Comparison of ENCODE assay signal across 1 cellular context in the genomic region with DNA sequence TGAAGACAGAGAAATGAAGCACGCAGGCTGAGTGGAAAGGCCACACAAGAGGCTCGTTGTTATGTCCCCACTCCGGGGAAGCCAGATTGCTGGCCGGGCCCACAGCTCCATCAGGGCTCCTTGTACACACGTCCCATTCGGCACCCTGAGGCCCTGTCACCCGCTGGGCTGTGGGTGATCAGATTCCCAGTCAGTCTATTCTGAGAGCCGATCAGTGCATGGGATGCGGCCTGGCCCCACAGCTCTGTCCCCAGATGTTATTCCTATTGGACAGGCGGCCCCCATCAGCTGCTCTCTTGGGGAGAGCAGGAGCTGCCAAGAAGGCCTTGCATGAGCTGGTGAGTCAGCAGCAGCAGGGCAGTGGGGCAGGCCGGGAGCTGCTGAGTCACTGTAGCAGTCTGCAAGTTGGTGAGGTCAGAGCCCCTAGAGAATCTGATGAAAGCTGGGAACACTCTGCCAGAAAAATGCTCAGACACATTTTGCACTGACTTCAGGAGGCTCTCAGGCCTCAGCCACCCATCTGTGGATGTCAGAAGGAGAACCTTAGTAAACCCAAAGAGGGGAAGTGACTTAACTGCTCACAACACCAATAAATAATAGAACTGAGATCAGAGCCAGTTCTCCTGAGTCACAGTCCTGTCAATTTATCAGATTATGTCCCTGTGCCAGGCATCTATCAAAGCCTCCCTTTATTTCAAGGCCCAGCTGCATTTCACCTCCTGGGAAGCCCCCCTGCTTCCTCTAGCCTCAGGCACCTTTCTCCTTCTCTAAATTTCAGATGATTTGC.
TF ChIP-seq lines count a peak whose summit lies in the region.

No MANE protein-coding gene starts in this region.

TF ChIP-seq in HEK293, 187 proteins besides CTCF, POLR2A, EP300 and RAD21 (continued from another document):
- TF ChIP-seq, protein P1, sequence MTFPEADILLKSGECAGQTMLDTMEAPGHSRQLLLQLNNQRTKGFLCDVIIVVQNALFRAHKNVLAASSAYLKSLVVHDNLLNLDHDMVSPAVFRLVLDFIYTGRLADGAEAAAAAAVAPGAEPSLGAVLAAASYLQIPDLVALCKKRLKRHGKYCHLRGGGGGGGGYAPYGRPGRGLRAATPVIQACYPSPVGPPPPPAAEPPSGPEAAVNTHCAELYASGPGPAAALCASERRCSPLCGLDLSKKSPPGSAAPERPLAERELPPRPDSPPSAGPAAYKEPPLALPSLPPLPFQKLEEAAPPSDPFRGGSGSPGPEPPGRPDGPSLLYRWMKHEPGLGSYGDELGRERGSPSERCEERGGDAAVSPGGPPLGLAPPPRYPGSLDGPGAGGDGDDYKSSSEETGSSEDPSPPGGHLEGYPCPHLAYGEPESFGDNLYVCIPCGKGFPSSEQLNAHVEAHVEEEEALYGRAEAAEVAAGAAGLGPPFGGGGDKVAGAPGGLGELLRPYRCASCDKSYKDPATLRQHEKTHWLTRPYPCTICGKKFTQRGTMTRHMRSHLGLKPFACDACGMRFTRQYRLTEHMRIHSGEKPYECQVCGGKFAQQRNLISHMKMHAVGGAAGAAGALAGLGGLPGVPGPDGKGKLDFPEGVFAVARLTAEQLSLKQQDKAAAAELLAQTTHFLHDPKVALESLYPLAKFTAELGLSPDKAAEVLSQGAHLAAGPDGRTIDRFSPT (tag by site-specific recombination; IDR thresholded peaks at IDR 0.05) = peak; percentile 90
- TF ChIP-seq ZNF221 (tag by site-specific recombination; IDR thresholded peaks at IDR 0.05; ENCODE audit: borderline replicate concordance) = no peak
- TF ChIP-seq ZNF600 (tag by site-specific recombination; IDR thresholded peaks at IDR 0.05) = peak; percentile 98
- TF ChIP-seq SP2 (tag by site-specific recombination; IDR thresholded peaks at IDR 0.05) = peak; percentile 27; the same call in 1 of the 2 replicates
- TF ChIP-seq KLF8 (tag by site-specific recombination; IDR thresholded peaks at IDR 0.05) = peak; percentile 72
- peak; percentile 59; the same call in 1 of the 2 replicates for TF ChIP-seq IKZF3 (tag by site-specific recombination; IDR thresholded peaks at IDR 0.05)
- no peak for TF ChIP-seq ZNF530 (tag by site-specific recombination; IDR thresholded peaks at IDR 0.05; ENCODE audit: low read depth)
- no peak for TF ChIP-seq ZNF785 (tag by site-specific recombination; IDR thresholded peaks at IDR 0.05)
- TF ChIP-seq ZBTB44 (tag by site-specific recombination; IDR thresholded peaks at IDR 0.05) = peak; percentile 92
- no peak for TF ChIP-seq ZBTB20 (tag by site-specific recombination; IDR thresholded peaks at IDR 0.05)
- TF ChIP-seq ZBTB48 (tag by site-specific recombination; IDR thresholded peaks at IDR 0.05) = 0 out of 2 replicates have a peak, but pooled peaks have one; percentile 50
- no peak for TF ChIP-seq ZNF416 (tag by site-specific recombination; IDR thresholded peaks at IDR 0.05)
- no peak for TF ChIP-seq ZSCAN23 (tag by site-specific recombination; IDR thresholded peaks at IDR 0.05)
- TF ChIP-seq OSR2 (tag by site-specific recombination; IDR thresholded peaks at IDR 0.05) = peak; percentile 73
- peak; percentile 81 for TF ChIP-seq ZXDB (tag by site-specific recombination; IDR thresholded peaks at IDR 0.05)
- TF ChIP-seq ZNF302 (tag by site-specific recombination; IDR thresholded peaks at IDR 0.05; ENCODE audit: low read depth) = no peak
- no peak for TF ChIP-seq ZNF645 (tag by site-specific recombination; IDR thresholded peaks at IDR 0.05)
- TF ChIP-seq ZNF311 (tag by site-specific recombination; IDR thresholded peaks at IDR 0.05; ENCODE audit: borderline replicate concordance) = no peak
- no peak for TF ChIP-seq ZBTB26 (tag by site-specific recombination; optimal IDR thresholded peaks at IDR 0.05)
- peak; percentile 40; the same call in 1 of the 2 replicates for TF ChIP-seq REST (tag by site-specific recombination; IDR thresholded peaks at IDR 0.05)
- peak; percentile 24 for TF ChIP-seq ZNF623 (tag by site-specific recombination; IDR thresholded peaks at IDR 0.05)
- TF ChIP-seq ZNF449 (tag by site-specific recombination; IDR thresholded peaks at IDR 0.05) = peak; percentile 58; the same call in 1 of the 2 replicates
- no peak for TF ChIP-seq ZNF112 (tag by site-specific recombination; IDR thresholded peaks at IDR 0.05)
- no peak for TF ChIP-seq ZNF148 (tag by site-specific recombination; IDR thresholded peaks at IDR 0.05; ENCODE audit: borderline replicate concordance)
- no peak for TF ChIP-seq ZNF664 (tag by site-specific recombination; IDR thresholded peaks at IDR 0.05)
- TF ChIP-seq ZNF529 (tag by site-specific recombination; IDR thresholded peaks at IDR 0.05; ENCODE audit: insufficient replicate concordance) = no peak
- no peak for TF ChIP-seq ZNF426 (tag by site-specific recombination; IDR thresholded peaks at IDR 0.05)
- peak; percentile 75 for TF ChIP-seq ZBTB6 (tag by site-specific recombination; IDR thresholded peaks at IDR 0.05)
- no peak for TF ChIP-seq ZNF544 (tag by site-specific recombination; IDR thresholded peaks at IDR 0.05)
- peak; percentile 75; the same call in 1 of the 2 replicates for TF ChIP-seq ZNF366 (tag by site-specific recombination; conservative IDR thresholded peaks at IDR 0.05)
- peak; percentile 96 for TF ChIP-seq ZNF660 (tag by site-specific recombination; IDR thresholded peaks at IDR 0.05)
- TF ChIP-seq ZSCAN30 (tag by site-specific recombination; IDR thresholded peaks at IDR 0.05) = peak; percentile 70; the same call in 1 of the 2 replicates
- peak; percentile 89 for TF ChIP-seq ZNF558 (tag by site-specific recombination; IDR thresholded peaks at IDR 0.05)
- TF ChIP-seq ZNF146 (tag by site-specific recombination; IDR thresholded peaks at IDR 0.05) = no peak
- no peak for TF ChIP-seq ZNF341 (tag by site-specific recombination; IDR thresholded peaks at IDR 0.05; ENCODE audit: low read depth)
- no peak for TF ChIP-seq ZSCAN16 (tag by site-specific recombination; IDR thresholded peaks at IDR 0.05)
- peak; percentile 85 for TF ChIP-seq INSM2 (tag by site-specific recombination; IDR thresholded peaks at IDR 0.05)
- TF ChIP-seq ZNF670 (tag by site-specific recombination; IDR thresholded peaks at IDR 0.05; ENCODE audit: low read depth) = no peak
- TF ChIP-seq ZNF335 (tag by site-specific recombination; conservative IDR thresholded peaks at IDR 0.05) = peak; percentile 97
- TF ChIP-seq ZFP37 (tag by site-specific recombination; IDR thresholded peaks at IDR 0.05) = peak; percentile 90; the same call in 1 of the 2 replicates
TF ChIP-seq in HEK293: peak in this region for 60.
